ENCODE assay signal across 9 cellular contexts in genomic region chr12:121810833-121811433, GRCh38. TPM values are rescaled to one million over a fixed set of nuclear protein-coding genes. Genes with fewer than 3 reads are reported as not detected.
DNase-seq lines count a peak whose midpoint lies in the region; ATAC-seq lines count a peak whose summit lies in the region.
"Had no signal": no experiment of that assay in that cellular context is flagged by ENCODE, and none has a peak within 500 bp of the region (broad histone marks: within the 10 kb centered on the region; RNA-seq: fewer than 3 reads in every experiment).

No MANE protein-coding gene starts in this region.

- H3K27ac Mint-ChIP-seq in activated CD4-positive, alpha-beta T cell treated with anti-CD3 and anti-CD28 coated beads for 36 hours: peak overlapping the region; percentile 69
- H3K27ac Mint-ChIP-seq in activated CD4-positive, alpha-beta memory T cell treated with anti-CD3 and anti-CD28 coated beads, Interleukin-2, amount 10 ng/mL, durations not matched to agents 7 days and 5 days: peak overlapping the region; percentile 48

- POLR2A ChIA-PET in activated CD4-positive, alpha-beta T cell treated with anti-CD3 and anti-CD28 coated beads for 36 hours (lab: Charles Lee): interaction anchor here (0.6 to 3.4 kb wide), 5 partner anchors 9 to 29 kb away, joined by 3 to 32 read pairs (median 7); partner anchors contain the start of gene RHOF
- POLR2A ChIA-PET in activated CD4-positive, alpha-beta memory T cell treated with anti-CD3 and anti-CD28 coated beads, Interleukin-2, amount 10 ng/mL, durations not matched to agents 7 days and 5 days (lab: Charles Lee): interaction anchor here (1.1 to 27.1 kb wide), 6 partner anchors 24 to 411 kb away, joined by 3 to 1170 read pairs (median 4); partner anchors contain the start of genes PSMD9 and RHOF

- no peaks in the 10 kb centered on the region for H3K9me3 Mint-ChIP-seq in activated CD4-positive, alpha-beta T cell treated with anti-CD3 and anti-CD28 coated beads for 36 hours (ENCODE audit: low read depth)
- H3K9me3 Mint-ChIP-seq in activated CD4-positive, alpha-beta memory T cell treated with anti-CD3 and anti-CD28 coated beads, Interleukin-2, amount 10 ng/mL, durations not matched to agents 7 days and 5 days: no peaks in the 10 kb centered on the region

- intact Hi-C loops in activated CD4-positive, alpha-beta T cell treated with anti-CD3 and anti-CD28 coated beads for 36 hours (cut with DNase I, micrococcal nuclease): loop anchor here in 1 of 2 experiments (5.0 kb wide), 1 partner anchor 34 kb away; no protein-coding TSS in a partner anchor

- peak overlapping the region; percentile 73 for H3K4me3 Mint-ChIP-seq in activated CD4-positive, alpha-beta T cell treated with anti-CD3 and anti-CD28 coated beads for 36 hours
- H3K4me3 Mint-ChIP-seq in activated CD4-positive, alpha-beta memory T cell treated with anti-CD3 and anti-CD28 coated beads, Interleukin-2, amount 10 ng/mL, durations not matched to agents 7 days and 5 days: peak overlapping the region; percentile 81

- peaks cover 42% of the 10 kb centered on the region for H3K36me3 ChIP-seq in iPS-15b (ENCODE audit: control insufficient read depth, insufficient read depth, low read length)
- H3K36me3 ChIP-seq in subcutaneous abdominal adipose tissue (ENCODE audit: control insufficient read depth in 5 of 5, insufficient read depth in 5 of 5, low read length in 5 of 5): peaks cover 0 to 62% (median 49%) of the 10 kb centered on the region in 5 donors

- H3K4me3 ChIP-seq in iPS-15b (ENCODE audit: low read depth, low read length): peak overlapping the region; percentile 86
- peak overlapping the region; percentile 27 to 78 (median 68) for H3K4me3 ChIP-seq in subcutaneous abdominal adipose tissue (ENCODE audit: low read depth in 1 of 5, low read length in 5 of 5)

- no peaks in the 10 kb centered on the region for H3K9me3 ChIP-seq in iPS-15b (ENCODE audit: control insufficient read depth, insufficient read depth, low read length)
- no peaks in the 10 kb centered on the region for H3K9me3 ChIP-seq in subcutaneous abdominal adipose tissue (ENCODE audit: control insufficient read depth in 5 of 5, low read length in 5 of 5)

- DNase-seq in activated CD4-positive, alpha-beta T cell treated with anti-CD3 and anti-CD28 coated beads for 36 hours: peak; percentile 6
- DNase-seq in activated CD4-positive, alpha-beta T cell treated with anti-CD3 and anti-CD28 coated beads, Interleukin-2, amount 50 U/mL, for 1 hour: no peak
- no peak for DNase-seq in activated CD4-positive, alpha-beta memory T cell treated with anti-CD3 and anti-CD28 coated beads, Interleukin-2, amount 10 ng/mL, durations not matched to agents 7 days and 5 days
- no peak for DNase-seq in islet precursor cell

- H3K27me3 ChIP-seq in iPS-15b (ENCODE audit: control insufficient read depth, insufficient read depth, low read length) (no peaks in the 10 kb centered on the region), subcutaneous abdominal adipose tissue (ENCODE audit: control insufficient read depth in 5 of 5, insufficient read depth in 4 of 5, low read length in 5 of 5) (no peaks in the 10 kb centered on the region)

- CTCF ChIA-PET in activated CD4-positive, alpha-beta T cell treated with anti-CD3 and anti-CD28 coated beads for 36 hours (lab: Charles Lee): interaction anchor here (0.6 to 13.0 kb wide), 17 partner anchors 8 to 694 kb away, joined by 3 to 439 read pairs (median 6); partner anchors contain the start of genes CFAP251, PSMD9, RHOF and TMEM120B
- CTCF ChIA-PET in activated CD4-positive, alpha-beta memory T cell treated with anti-CD3 and anti-CD28 coated beads, Interleukin-2, amount 10 ng/mL, durations not matched to agents 7 days and 5 days (lab: Charles Lee): interaction anchor here (0.6 to 14.5 kb wide), 14 partner anchors 9 to 1069 kb away, joined by 3 to 683 read pairs (median 4); partner anchors contain the start of genes PSMD9, RHOF and SETD1B

- H3K4me1 Mint-ChIP-seq in activated CD4-positive, alpha-beta T cell treated with anti-CD3 and anti-CD28 coated beads for 36 hours: peaks cover 45% of the 10 kb centered on the region
- peaks cover 63% of the 10 kb centered on the region for H3K4me1 Mint-ChIP-seq in activated CD4-positive, alpha-beta memory T cell treated with anti-CD3 and anti-CD28 coated beads, Interleukin-2, amount 10 ng/mL, durations not matched to agents 7 days and 5 days

- peak overlapping the region; percentile 92 for H3K27ac ChIP-seq in subcutaneous abdominal adipose tissue (ENCODE audit: low read depth, low read length)

- no peaks in the 10 kb centered on the region for H3K27me3 Mint-ChIP-seq in activated CD4-positive, alpha-beta T cell treated with anti-CD3 and anti-CD28 coated beads for 36 hours
- no peaks in the 10 kb centered on the region for H3K27me3 Mint-ChIP-seq in activated CD4-positive, alpha-beta memory T cell treated with anti-CD3 and anti-CD28 coated beads, Interleukin-2, amount 10 ng/mL, durations not matched to agents 7 days and 5 days

- H3K36me3 Mint-ChIP-seq in activated CD4-positive, alpha-beta T cell treated with anti-CD3 and anti-CD28 coated beads for 36 hours (ENCODE audit: low read depth): peaks cover 42% of the 10 kb centered on the region
- H3K36me3 Mint-ChIP-seq in activated CD4-positive, alpha-beta memory T cell treated with anti-CD3 and anti-CD28 coated beads, Interleukin-2, amount 10 ng/mL, durations not matched to agents 7 days and 5 days (ENCODE audit: low read depth): peaks cover 54% of the 10 kb centered on the region

- ATAC-seq in activated CD4-positive, alpha-beta T cell treated with anti-CD3 and anti-CD28 coated beads for 36 hours: no peak
- ATAC-seq in GM18858 (IDR thresholded peaks at IDR 0.05; ENCODE audit: unreplicated experiment) (no peak), HG03520 (IDR thresholded peaks at IDR 0.05; ENCODE audit: unreplicated experiment) (no peak)

- peak overlapping the region; percentile 19 for H3K9ac ChIP-seq in iPS-15b (ENCODE audit: low read depth, low read length)
- H3K9ac ChIP-seq in subcutaneous abdominal adipose tissue (ENCODE audit: low read length in 5 of 5): peak overlapping the region; percentile 16 to 86 (median 70)

- peaks cover 15% of the 10 kb centered on the region for H3K4me1 ChIP-seq in iPS-15b (ENCODE audit: control insufficient read depth, insufficient read depth, low read length)
- peaks cover 12 to 61% (median 57%) of the 10 kb centered on the region in 5 donors for H3K4me1 ChIP-seq in subcutaneous abdominal adipose tissue (ENCODE audit: control insufficient read depth in 5 of 5, insufficient read depth in 5 of 5, low read length in 5 of 5)

RNA-seq across cellular contexts. Expression of gene SETD1B, which starts 7.1 kb away (rescaled TPM):
- 10 to 100 TPM; 13.7 to 14.0 TPM for total RNA-seq in activated CD4-positive, alpha-beta T cell treated with anti-CD3 and anti-CD28 coated beads for 36 hours
- total RNA-seq in activated CD4-positive, alpha-beta memory T cell treated with anti-CD3 and anti-CD28 coated beads, Interleukin-2, amount 10 ng/mL, durations not matched to agents 7 days and 5 days: 10 to 100 TPM; 26.5 to 26.9 TPM

RNA-seq across cellular contexts. Expression of gene RHOF, which starts 17.4 kb away (rescaled TPM):
- total RNA-seq in activated CD4-positive, alpha-beta T cell treated with anti-CD3 and anti-CD28 coated beads for 36 hours: 100 to 1,000 TPM in 1 of 2 experiments, 10 to 100 TPM in 1; 100.0 to 105 TPM
- total RNA-seq in activated CD4-positive, alpha-beta memory T cell treated with anti-CD3 and anti-CD28 coated beads, Interleukin-2, amount 10 ng/mL, durations not matched to agents 7 days and 5 days: 100 to 1,000 TPM; 157 to 163 TPM

RNA-seq across cellular contexts. Expression of gene HPD, which starts 47.7 kb away (rescaled TPM):
- not detected for total RNA-seq in activated CD4-positive, alpha-beta T cell treated with anti-CD3 and anti-CD28 coated beads for 36 hours
- not detected for total RNA-seq in activated CD4-positive, alpha-beta memory T cell treated with anti-CD3 and anti-CD28 coated beads, Interleukin-2, amount 10 ng/mL, durations not matched to agents 7 days and 5 days
- total RNA-seq: Daoy had no signal
